Comparison of ENCODE assay signal across 24 cellular contexts in the genomic region with DNA sequence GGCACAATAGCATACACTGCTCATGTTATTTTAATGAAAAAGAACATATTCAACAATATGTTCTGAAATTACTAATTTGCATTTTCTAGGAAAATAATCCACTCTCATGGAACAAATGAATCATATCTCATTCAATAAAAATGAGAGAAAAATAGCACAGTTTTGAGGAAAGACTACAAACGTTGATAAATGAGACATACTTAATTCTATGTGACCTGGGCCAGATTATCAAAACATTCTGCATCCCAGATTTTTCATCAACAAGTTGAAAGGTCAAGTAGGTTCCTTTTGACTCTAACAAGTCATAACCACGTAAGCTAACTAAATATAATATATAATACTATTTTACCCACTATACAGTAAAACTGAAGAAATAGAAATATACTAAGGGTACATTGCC.
DNase-seq lines count a peak whose midpoint lies in the region; ATAC-seq, FAIRE-seq and TF ChIP-seq lines count a peak whose summit lies in the region.
"Had no signal": no experiment of that assay in that cellular context is flagged by ENCODE, and none has a peak within 500 bp of the region (broad histone marks: within the 10 kb centered on the region; RNA-seq: fewer than 3 reads in every experiment).

No MANE protein-coding gene starts in this region.

- H3K79me2 ChIP-seq in endothelial cell of umbilical vein (ENCODE audit: control insufficient read depth, insufficient read depth, low read length), result no peaks in the 10 kb centered on the region

- TF ChIP-seq CTCF in D721Med (IDR thresholded peaks at IDR 0.05; ENCODE audit: insufficient read depth, missing control alignments) (no peak), endothelial cell of umbilical vein (IDR thresholded peaks at IDR 0.05; ENCODE audit: extremely low read depth in 1 of 2, insufficient read depth in 1 of 2, low read depth in 1 of 2, low read length in 2 of 2) (no peak)

- dilution Hi-C loops in endothelial cell of umbilical vein (cut with MboI; ENCODE audit: extremely low pct_ligation_motif_present, low sequenced_read_pairs), result no loop called here

- ATAC-seq in GM21576 (IDR thresholded peaks at IDR 0.05; ENCODE audit: unreplicated experiment) (no peak), SK-N-SH treated with all-trans-retinoic acid at 6 μM for 48 hours (no peak)
- ATAC-seq: A549; CD8-positive, alpha-beta T cell; GM12878 had no signal

- intact Hi-C loops in endothelial cell of umbilical vein (cut with micrococcal nuclease), result no loop called here

- peak overlapping the region; percentile 34 for H3K27ac ChIP-seq in endothelial cell of umbilical vein (ENCODE audit: insufficient read depth, low read depth, low read length)
- H3K27ac ChIP-seq: 22Rv1; BLaER1 treated with 17β-estradiol and CSF1 and Interleukin-3, amounts not matched to agents 10 nM and 100 nM; C4-2B had no signal

- H3K27me3 ChIP-seq in endothelial cell of umbilical vein (ENCODE audit: control insufficient read depth in 2 of 2, insufficient read depth in 2 of 2, low read length in 2 of 2), result no peaks in the 10 kb centered on the region
- H3K27me3 ChIP-seq: BLaER1 treated with 17β-estradiol and CSF1 and Interleukin-3, amounts not matched to agents 10 nM and 100 nM had no signal

- no TSS peak for BruUV-seq in endothelial cell of umbilical vein (replicated peaks; lab: Mats Ljungman, UMichigan)

- H3K9me3 ChIP-seq in endothelial cell of umbilical vein (replicated peaks; ENCODE audit: control insufficient read depth, insufficient read depth, low read length), result no peaks in the 10 kb centered on the region
- H3K9me3 ChIP-seq: A549, Caco-2 had no signal

- H4K20me1 ChIP-seq in endothelial cell of umbilical vein (replicated peaks; ENCODE audit: control insufficient read depth, extremely low read depth, insufficient read depth, low read length), result no peaks in the 10 kb centered on the region
- H4K20me1 ChIP-seq: BLaER1 treated with 17β-estradiol and CSF1 and Interleukin-3, amounts not matched to agents 10 nM and 100 nM had no signal

- no peak for TF ChIP-seq POLR2A in endothelial cell of umbilical vein (IDR thresholded peaks at IDR 0.05; ENCODE audit: low read depth, low read length)

- FAIRE-seq in D721Med (lab: Jason Lieb, UNC) (peak; percentile 21), endothelial cell of umbilical vein (lab: Jason Lieb, UNC) (no peak)
- FAIRE-seq: A549, GM12878, GM12892, GM18507 had no signal

- CTCF ChIA-PET in endothelial cell of umbilical vein (lab: Charles Lee), result interaction anchor here (1.9 kb wide), 1 partner anchor 11 kb away, joined by 4 read pairs; no protein-coding TSS in a partner anchor

- no peak for DNase-seq in D721Med (ENCODE audit: insufficient read length, low spot score)
- peak; percentile 82 for DNase-seq in endothelial cell of umbilical vein (ENCODE audit: low read depth, low spot score)
- DNase-seq in lung microvascular endothelial cell (ENCODE audit: low read depth in 2 of 2), result peak; percentile 3 to 43
- DNase-seq: AML-193; Caco-2; Calu3; CD4-positive, alpha-beta T cell; CD8-positive, alpha-beta T cell; DMS 273 treated with DMSO at 0.1 percent for 48 hours; DMS153; DMS53; DMS79; DND-41; EL; GDM1 had no signal

- peak overlapping the region; percentile 12 for H3K4me2 ChIP-seq in endothelial cell of umbilical vein (ENCODE audit: insufficient read depth, low read length)
- H3K4me2 ChIP-seq: A549; BLaER1 treated with 17β-estradiol and CSF1 and Interleukin-3, amounts not matched to agents 10 nM and 100 nM had no signal

- POLR2A ChIA-PET in endothelial cell of umbilical vein (lab: Charles Lee), result no interaction called here

- H3K36me3 ChIP-seq in endothelial cell of umbilical vein (ENCODE audit: control insufficient read depth in 2 of 2, extremely low read depth in 1 of 2, insufficient read depth in 2 of 2, low read length in 2 of 2), result no peaks in the 10 kb centered on the region

- H2AFZ ChIP-seq in endothelial cell of umbilical vein (ENCODE audit: low read depth, low read length), result no peak overlapping the region

- H3K4me1 ChIP-seq in endothelial cell of umbilical vein (ENCODE audit: control insufficient read depth, extremely low read depth, insufficient read depth, low read length), result peaks cover 25% of the 10 kb centered on the region
- H3K4me1 ChIP-seq: BLaER1 treated with 17β-estradiol and CSF1 and Interleukin-3, amounts not matched to agents 10 nM and 100 nM; Caco-2 had no signal

- H3K9me1 ChIP-seq in endothelial cell of umbilical vein (replicated peaks; ENCODE audit: control insufficient read depth, extremely low read depth, insufficient read depth, low read length), result no peaks in the 10 kb centered on the region

- peak overlapping the region; percentile 3 for H3K9ac ChIP-seq in endothelial cell of umbilical vein (replicated peaks; ENCODE audit: extremely low read depth, insufficient read depth, low read length)
- H3K9ac ChIP-seq: BLaER1 treated with 17β-estradiol and CSF1 and Interleukin-3, amounts not matched to agents 10 nM and 100 nM had no signal

- H3K4me3 ChIP-seq in endothelial cell of umbilical vein (replicated peaks in 1 of 3; ENCODE audit: insufficient read depth in 1 of 3, low read depth in 1 of 3, low read length in 3 of 3), result no peak overlapping the region
- H3K4me3 ChIP-seq: A549; BLaER1 treated with 17β-estradiol and CSF1 and Interleukin-3, amounts not matched to agents 10 nM and 100 nM; GM12878 had no signal

TF ChIP-seq in endothelial cell of umbilical vein, 7 proteins besides CTCF, POLR2A, EP300 and RAD21:
- peak; percentile 41 for TF ChIP-seq JUN (IDR thresholded peaks at IDR 0.05; ENCODE audit: borderline replicate concordance, insufficient read depth, insufficient read length, low read depth)
- TF ChIP-seq FOS (IDR thresholded peaks at IDR 0.05; ENCODE audit: borderline replicate concordance, insufficient read depth, low read length), result peak; percentile 34
- no peak for TF ChIP-seq MYC (IDR thresholded peaks at IDR 0.05; ENCODE audit: low read depth, low read length)
- peak; percentile 45 for TF ChIP-seq GATA2 (IDR thresholded peaks at IDR 0.05; ENCODE audit: insufficient read depth, insufficient read length, low read depth, low read length)

TF ChIP-seq in SK-N-SH treated with all-trans-retinoic acid at 6 μM for 48 hours, 23 proteins besides CTCF, POLR2A, EP300 and RAD21:
- TF ChIP-seq SNAI2 (CRISPR knock-in tag; IDR thresholded peaks at IDR 0.05) (no peak), ZNF565 (CRISPR knock-in tag; conservative IDR thresholded peaks at IDR 0.05; ENCODE audit: low read depth) (no peak), OSR1 (CRISPR knock-in tag; IDR thresholded peaks at IDR 0.05) (no peak), RARB (CRISPR knock-in tag; IDR thresholded peaks at IDR 0.05) (no peak), ISL1 (CRISPR knock-in tag; IDR thresholded peaks at IDR 0.05) (no peak), ZFP30 (CRISPR knock-in tag; IDR thresholded peaks at IDR 0.05) (no peak), TOX (CRISPR knock-in tag; IDR thresholded peaks at IDR 0.05; ENCODE audit: borderline replicate concordance) (no peak), ZC3H10 (CRISPR knock-in tag; IDR thresholded peaks at IDR 0.05) (no peak), BACH2 (CRISPR knock-in tag; IDR thresholded peaks at IDR 0.05; ENCODE audit: borderline replicate concordance) (no peak), PATZ1 (CRISPR knock-in tag; IDR thresholded peaks at IDR 0.05; ENCODE audit: borderline replicate concordance) (no peak), ZNF8 (CRISPR knock-in tag; IDR thresholded peaks at IDR 0.05) (no peak), ARNTL (CRISPR knock-in tag; IDR thresholded peaks at IDR 0.05; ENCODE audit: borderline replicate concordance, low read depth) (no peak), ESRRG (CRISPR knock-in tag; IDR thresholded peaks at IDR 0.05) (no peak), TCF4 (CRISPR knock-in tag; IDR thresholded peaks at IDR 0.05; ENCODE audit: borderline replicate concordance) (no peak), PPARA (CRISPR knock-in tag; IDR thresholded peaks at IDR 0.05; ENCODE audit: borderline replicate concordance) (no peak), ZNF70 (CRISPR knock-in tag; IDR thresholded peaks at IDR 0.05) (no peak), CSDC2 (CRISPR knock-in tag; IDR thresholded peaks at IDR 0.05) (no peak)
- TF ChIP-seq, protein P1, sequence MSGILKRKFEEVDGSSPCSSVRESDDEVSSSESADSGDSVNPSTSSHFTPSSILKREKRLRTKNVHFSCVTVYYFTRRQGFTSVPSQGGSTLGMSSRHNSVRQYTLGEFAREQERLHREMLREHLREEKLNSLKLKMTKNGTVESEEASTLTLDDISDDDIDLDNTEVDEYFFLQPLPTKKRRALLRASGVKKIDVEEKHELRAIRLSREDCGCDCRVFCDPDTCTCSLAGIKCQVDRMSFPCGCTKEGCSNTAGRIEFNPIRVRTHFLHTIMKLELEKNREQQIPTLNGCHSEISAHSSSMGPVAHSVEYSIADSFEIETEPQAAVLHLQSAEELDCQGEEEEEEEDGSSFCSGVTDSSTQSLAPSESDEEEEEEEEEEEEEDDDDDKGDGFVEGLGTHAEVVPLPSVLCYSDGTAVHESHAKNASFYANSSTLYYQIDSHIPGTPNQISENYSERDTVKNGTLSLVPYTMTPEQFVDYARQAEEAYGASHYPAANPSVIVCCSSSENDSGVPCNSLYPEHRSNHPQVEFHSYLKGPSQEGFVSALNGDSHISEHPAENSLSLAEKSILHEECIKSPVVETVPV (CRISPR knock-in tag; IDR thresholded peaks at IDR 0.05), result no peak
